ENCODE assay signal across 13 cellular contexts in genomic region chr15:38406451-38406850, GRCh38.
"Had no signal": no experiment of that assay in that cellular context is flagged by ENCODE, and none has a peak within 500 bp of the region (broad histone marks: within the 10 kb centered on the region; RNA-seq: fewer than 3 reads in every experiment).

No MANE protein-coding gene starts in this region.

- H3K27me3 ChIP-seq: esophagus muscularis mucosa, heart left ventricle, ovary, upper lobe of right lung had no signal

- H3K27ac ChIP-seq: esophagus muscularis mucosa, heart left ventricle, ovary, upper lobe of right lung had no signal

- H3K27ac Mint-ChIP-seq: activated CD4-positive, alpha-beta memory T cell treated with anti-CD3 and anti-CD28 coated beads, Interleukin-2, amount 10 ng/mL, durations not matched to agents 7 days and 5 days; activated naive CD8-positive, alpha-beta T cell treated with anti-CD3 and anti-CD28 coated beads for 36 hours; memory B cell; nephron progenitor cell; stimulated activated naive CD8-positive, alpha-beta T cell treated with anti-CD3 and anti-CD28 coated beads, Interleukin-15, Interleukin-2, amounts not matched to agents 100 ng/mL and 50 ng/mL, for 24 hours; T-helper 17 cell had no signal

- ATAC-seq: heart left ventricle, T-helper 17 cell, upper lobe of right lung had no signal

- H3K4me1 Mint-ChIP-seq: activated CD4-positive, alpha-beta memory T cell treated with anti-CD3 and anti-CD28 coated beads, Interleukin-2, amount 10 ng/mL, durations not matched to agents 7 days and 5 days; activated naive CD8-positive, alpha-beta T cell treated with anti-CD3 and anti-CD28 coated beads for 36 hours; memory B cell; nephron progenitor cell; T-helper 17 cell had no signal

- H3K4me1 ChIP-seq: esophagus muscularis mucosa, upper lobe of right lung had no signal

- H3K4me3 Mint-ChIP-seq: activated CD4-positive, alpha-beta memory T cell treated with anti-CD3 and anti-CD28 coated beads, Interleukin-2, amount 10 ng/mL, durations not matched to agents 7 days and 5 days; activated naive CD8-positive, alpha-beta T cell treated with anti-CD3 and anti-CD28 coated beads for 36 hours; memory B cell; nephron progenitor cell; stimulated activated naive CD8-positive, alpha-beta T cell treated with anti-CD3 and anti-CD28 coated beads, Interleukin-15, Interleukin-2, amounts not matched to agents 100 ng/mL and 50 ng/mL, for 24 hours; T-helper 17 cell had no signal

- H3K9me3 Mint-ChIP-seq: activated CD4-positive, alpha-beta memory T cell treated with anti-CD3 and anti-CD28 coated beads, Interleukin-2, amount 10 ng/mL, durations not matched to agents 7 days and 5 days; activated naive CD8-positive, alpha-beta T cell treated with anti-CD3 and anti-CD28 coated beads for 36 hours; memory B cell; stimulated activated naive CD8-positive, alpha-beta T cell treated with anti-CD3 and anti-CD28 coated beads, Interleukin-15, Interleukin-2, amounts not matched to agents 100 ng/mL and 50 ng/mL, for 24 hours had no signal

- H3K9me3 ChIP-seq: esophagus muscularis mucosa, heart left ventricle, ovary, upper lobe of right lung had no signal

- H3K4me3 ChIP-seq: esophagus muscularis mucosa, heart left ventricle, ovary, upper lobe of right lung had no signal

- H3K36me3 ChIP-seq: esophagus muscularis mucosa, heart left ventricle, ovary, upper lobe of right lung had no signal

- H3K36me3 Mint-ChIP-seq: activated naive CD8-positive, alpha-beta T cell treated with anti-CD3 and anti-CD28 coated beads for 36 hours; memory B cell had no signal

- DNase-seq: activated CD4-positive, alpha-beta memory T cell treated with anti-CD3 and anti-CD28 coated beads, Interleukin-2, amount 10 ng/mL, durations not matched to agents 7 days and 5 days; activated effector memory CD4-positive, alpha-beta T cell treated with Interleukin-2 at 50 U/mL for 16 hours; activated naive CD8-positive, alpha-beta T cell treated with anti-CD3 and anti-CD28 coated beads for 36 hours; foreskin melanocyte; nephron progenitor cell; ovary; stimulated activated CD4-positive, alpha-beta T cell treated with anti-CD3 and anti-CD28 coated beads, Interleukin-2, amount 100 ng/mL, for 48 hours; T-helper 17 cell; upper lobe of right lung had no signal
